In genomic region chr12:79373896-79374499, GRCh38 we compare ENCODE assay signal across 8 cellular contexts.
A peak's percentile ranks its signal among the peaks of the same experiment; 100 is the strongest.
DNase-seq lines count a peak whose midpoint lies in the region; ATAC-seq and TF ChIP-seq lines count a peak whose summit lies in the region.

No MANE protein-coding gene starts in this region.

- H3K4me3 ChIP-seq in SJCRH30 (no peak overlapping the region), fibroblast of pulmonary artery (replicated peaks; ENCODE audit: low read depth, low read length) (no peak overlapping the region), suprapubic skin (no peak overlapping the region)

- no peaks in the 10 kb centered on the region for H3K36me3 ChIP-seq in SJCRH30
- no peaks in the 10 kb centered on the region for H3K36me3 ChIP-seq in suprapubic skin

- 79% methylated on average over 5 of the region's 5 CpGs for WGBS in suprapubic skin

- no peak for TF ChIP-seq EP300 in suprapubic skin (IDR thresholded peaks at IDR 0.05)

- H3K27ac ChIP-seq in SJCRH30 (no peak overlapping the region), suprapubic skin (no peak overlapping the region)

- ATAC-seq in GM19372 (IDR thresholded peaks at IDR 0.05; ENCODE audit: low read depth, unreplicated experiment) = peak; percentile 92
- ATAC-seq in HG03457 (IDR thresholded peaks at IDR 0.05; ENCODE audit: unreplicated experiment) = peak; percentile 87

- TF ChIP-seq CTCF in fibroblast of pulmonary artery (IDR thresholded peaks at IDR 0.05; ENCODE audit: low read length, missing control alignments) (peak; percentile 86), suprapubic skin (IDR thresholded peaks at IDR 0.05) (peak; percentile 26 to 57)

- H3K4me1 ChIP-seq in SJCRH30 (no peaks in the 10 kb centered on the region), suprapubic skin (peaks cover 5% of the 10 kb centered on the region)

- H3K27me3 ChIP-seq in SJCRH30 (no peaks in the 10 kb centered on the region), suprapubic skin (no peaks in the 10 kb centered on the region)

- no peak for TF ChIP-seq POLR2A in suprapubic skin (IDR thresholded peaks at IDR 0.05)

- H3K9me3 ChIP-seq in SJCRH30 (replicated peaks) (no peaks in the 10 kb centered on the region), suprapubic skin (no peaks in the 10 kb centered on the region)

- peak; percentile 35 to 58 for DNase-seq in NCI-H2081 (lab: John Stamatoyannopoulos, UW)
- no peak for DNase-seq in NCI-H2081 treated with DMSO at 0.1 percent for 48 hours (lab: John Stamatoyannopoulos, UW)
- DNase-seq in SJCRH30 = peak; percentile 30 to 67
- peak; percentile 36 for DNase-seq in fibroblast of pulmonary artery (ENCODE audit: low read depth)
- no peak for DNase-seq in suprapubic skin (ENCODE audit: low spot score in 2 of 2)
- no peak for DNase-seq in NCI-H128 (lab: John Stamatoyannopoulos, UW; ENCODE audit: unreplicated experiment)

Comparison
In these comparisons a context has a peak if more than half of its experiments do, and no peak if none do; other contexts are left out.
1. DNase-seq: peak in NCI-H2081 (2 of 2), SJCRH30 (2 of 2) and fibroblast of pulmonary artery (single experiment); none in NCI-H2081 treated with DMSO at 0.1 percent for 48 hours (single experiment), suprapubic skin (0 of 2) and NCI-H128 (single experiment).